In the genomic region with DNA sequence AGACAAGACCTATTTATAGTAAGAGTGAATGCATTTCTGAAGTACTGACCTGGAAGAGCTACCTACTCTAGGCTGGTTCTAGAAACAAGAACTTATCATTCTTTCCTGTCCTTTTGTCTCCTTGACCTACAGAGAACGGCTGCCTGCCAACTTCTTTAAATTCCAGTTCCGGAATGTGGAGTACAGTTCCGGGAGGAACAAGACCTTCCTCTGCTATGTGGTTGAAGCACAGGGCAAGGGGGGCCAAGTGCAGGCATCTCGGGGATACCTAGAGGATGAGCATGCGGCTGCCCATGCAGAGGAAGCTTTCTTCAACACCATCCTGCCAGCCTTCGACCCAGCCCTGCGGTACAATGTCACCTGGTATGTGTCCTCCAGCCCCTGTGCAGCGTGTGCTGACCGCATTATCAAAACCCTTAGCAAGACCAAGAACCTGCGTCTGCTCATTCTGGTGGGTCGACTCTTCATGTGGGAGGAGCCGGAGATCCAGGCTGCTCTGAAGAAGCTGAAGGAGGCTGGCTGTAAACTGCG, we compare ENCODE assay signal across 1 cellular context.
TF ChIP-seq lines count a peak whose summit lies in the region.

No MANE protein-coding gene starts in this region.

TF ChIP-seq in H1, 55 proteins besides CTCF, POLR2A, EP300 and RAD21:
- TF ChIP-seq, protein P1, sequence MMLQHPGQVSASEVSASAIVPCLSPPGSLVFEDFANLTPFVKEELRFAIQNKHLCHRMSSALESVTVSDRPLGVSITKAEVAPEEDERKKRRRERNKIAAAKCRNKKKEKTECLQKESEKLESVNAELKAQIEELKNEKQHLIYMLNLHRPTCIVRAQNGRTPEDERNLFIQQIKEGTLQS (IDR thresholded peaks at IDR 0.05; ENCODE audit: insufficient read depth, low read depth, low read length): no peak
- TF ChIP-seq TCF12 (IDR thresholded peaks at IDR 0.05; ENCODE audit: low read depth, low read length): no peak
- TF ChIP-seq, protein P2, sequence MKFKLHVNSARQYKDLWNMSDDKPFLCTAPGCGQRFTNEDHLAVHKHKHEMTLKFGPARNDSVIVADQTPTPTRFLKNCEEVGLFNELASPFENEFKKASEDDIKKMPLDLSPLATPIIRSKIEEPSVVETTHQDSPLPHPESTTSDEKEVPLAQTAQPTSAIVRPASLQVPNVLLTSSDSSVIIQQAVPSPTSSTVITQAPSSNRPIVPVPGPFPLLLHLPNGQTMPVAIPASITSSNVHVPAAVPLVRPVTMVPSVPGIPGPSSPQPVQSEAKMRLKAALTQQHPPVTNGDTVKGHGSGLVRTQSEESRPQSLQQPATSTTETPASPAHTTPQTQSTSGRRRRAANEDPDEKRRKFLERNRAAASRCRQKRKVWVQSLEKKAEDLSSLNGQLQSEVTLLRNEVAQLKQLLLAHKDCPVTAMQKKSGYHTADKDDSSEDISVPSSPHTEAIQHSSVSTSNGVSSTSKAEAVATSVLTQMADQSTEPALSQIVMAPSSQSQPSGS (IDR thresholded peaks at IDR 0.05; ENCODE audit: low read length): no peak
- no peak for TF ChIP-seq ZNF274 (IDR thresholded peaks at IDR 0.05; ENCODE audit: borderline replicate concordance, extremely low read depth, low read length)
- TF ChIP-seq BACH1 (IDR thresholded peaks at IDR 0.05; ENCODE audit: low read length): no peak
